14 cellular contexts compared by ENCODE assay signal in genomic region chr2:55985406-55985805, GRCh38.
DNase-seq lines count a peak whose midpoint lies in the region; ATAC-seq and TF ChIP-seq lines count a peak whose summit lies in the region.
"Had no signal": no experiment of that assay in that cellular context is flagged by ENCODE, and none has a peak within 500 bp of the region (broad histone marks: within the 10 kb centered on the region; RNA-seq: fewer than 3 reads in every experiment).

No MANE protein-coding gene starts in this region.

- peaks cover 6% of the 10 kb centered on the region for H3K4me1 Mint-ChIP-seq in chondrocyte (ENCODE audit: low read depth)
- no peaks in the 10 kb centered on the region for H3K4me1 Mint-ChIP-seq in natural killer cell treated with Interleukin-12 subunit alpha and Interleukin-12 subunit beta and Interleukin-15 and Interleukin-18, amount 100 ng/mL, for 72 hours (ENCODE audit: low read depth in 2 of 2)
- H3K4me1 Mint-ChIP-seq: central memory CD8-positive, alpha-beta T cell; nephron; T-cell had no signal

- DNase-seq in choroid plexus epithelial cell (ENCODE audit: low read depth) (peak; percentile 48), chondrocyte (ENCODE audit: low spot score) (no peak), GM03348 (ENCODE audit: low spot score) (no peak), SHP77 treated with DMSO at 0.1 percent for 48 hours (lab: John Stamatoyannopoulos, UW) (no peak)
- DNase-seq in natural killer cell treated with Interleukin-12 subunit alpha and Interleukin-12 subunit beta and Interleukin-15 and Interleukin-18, amount 100 ng/mL, for 72 hours (ENCODE audit: low spot score): no peak
- DNase-seq: heart left ventricle, NCI-H2081, T-cell, upper lobe of left lung had no signal

- no peaks in the 10 kb centered on the region for H3K36me3 Mint-ChIP-seq in chondrocyte (ENCODE audit: low read depth)
- no peaks in the 10 kb centered on the region for H3K36me3 Mint-ChIP-seq in natural killer cell treated with Interleukin-12 subunit alpha and Interleukin-12 subunit beta and Interleukin-15 and Interleukin-18, amount 100 ng/mL, for 72 hours
- H3K36me3 Mint-ChIP-seq: T-cell had no signal

- no peak overlapping the region for H3K4me3 Mint-ChIP-seq in chondrocyte (ENCODE audit: unreplicated experiment)
- H3K4me3 Mint-ChIP-seq in natural killer cell treated with Interleukin-12 subunit alpha and Interleukin-12 subunit beta and Interleukin-15 and Interleukin-18, amount 100 ng/mL, for 72 hours: no peak overlapping the region
- H3K4me3 Mint-ChIP-seq: central memory CD8-positive, alpha-beta T cell; nephron; T-cell had no signal

- H3K27me3 Mint-ChIP-seq in chondrocyte (ENCODE audit: low read depth): peaks cover 13% of the 10 kb centered on the region
- no peaks in the 10 kb centered on the region for H3K27me3 Mint-ChIP-seq in natural killer cell treated with Interleukin-12 subunit alpha and Interleukin-12 subunit beta and Interleukin-15 and Interleukin-18, amount 100 ng/mL, for 72 hours
- H3K27me3 Mint-ChIP-seq: central memory CD8-positive, alpha-beta T cell had no signal

- H3K4me3 ChIP-seq in choroid plexus epithelial cell (ENCODE audit: low read depth, low read length): no peak overlapping the region
- H3K4me3 ChIP-seq: heart left ventricle, upper lobe of left lung had no signal

- no peak for TF ChIP-seq CTCF in choroid plexus epithelial cell (conservative IDR thresholded peaks at IDR 0.05; ENCODE audit: low read depth, low read length)
- TF ChIP-seq CTCF in chondrocyte (IDR thresholded peaks at IDR 0.05): no peak

- H3K9me3 Mint-ChIP-seq in chondrocyte (ENCODE audit: low read depth): no peaks in the 10 kb centered on the region
- peaks cover 5% of the 10 kb centered on the region for H3K9me3 Mint-ChIP-seq in natural killer cell treated with Interleukin-12 subunit alpha and Interleukin-12 subunit beta and Interleukin-15 and Interleukin-18, amount 100 ng/mL, for 72 hours
- H3K9me3 Mint-ChIP-seq: nephron had no signal

- no peak overlapping the region for H3K27ac Mint-ChIP-seq in chondrocyte (ENCODE audit: unreplicated experiment)
- H3K27ac Mint-ChIP-seq in natural killer cell treated with Interleukin-12 subunit alpha and Interleukin-12 subunit beta and Interleukin-15 and Interleukin-18, amount 100 ng/mL, for 72 hours: no peak overlapping the region
- H3K27ac Mint-ChIP-seq: nephron, T-cell had no signal

- ATAC-seq in GM18858 (IDR thresholded peaks at IDR 0.05; ENCODE audit: unreplicated experiment): peak; percentile 93
- ATAC-seq in GM21717 (IDR thresholded peaks at IDR 0.05; ENCODE audit: unreplicated experiment): peak; percentile 90
- ATAC-seq in HG03342 (IDR thresholded peaks at IDR 0.05; ENCODE audit: unreplicated experiment): peak; percentile 96
- no peak for ATAC-seq in natural killer cell treated with Interleukin-12 subunit alpha and Interleukin-12 subunit beta and Interleukin-15 and Interleukin-18, amount 100 ng/mL, for 72 hours
- ATAC-seq: heart left ventricle, T-cell had no signal

Comparison
In these comparisons a context has a peak if more than half of its experiments do, and no peak if none do; other contexts are left out.
1. ATAC-seq: peak in GM18858 (single experiment), GM21717 (single experiment) and HG03342 (single experiment); none in natural killer cell treated with Interleukin-12 subunit alpha and Interleukin-12 subunit beta and Interleukin-15 and Interleukin-18, amount 100 ng/mL, for 72 hours (0 of 2).